Comparison of ENCODE assay signal across 15 cellular contexts in the genomic region with DNA sequence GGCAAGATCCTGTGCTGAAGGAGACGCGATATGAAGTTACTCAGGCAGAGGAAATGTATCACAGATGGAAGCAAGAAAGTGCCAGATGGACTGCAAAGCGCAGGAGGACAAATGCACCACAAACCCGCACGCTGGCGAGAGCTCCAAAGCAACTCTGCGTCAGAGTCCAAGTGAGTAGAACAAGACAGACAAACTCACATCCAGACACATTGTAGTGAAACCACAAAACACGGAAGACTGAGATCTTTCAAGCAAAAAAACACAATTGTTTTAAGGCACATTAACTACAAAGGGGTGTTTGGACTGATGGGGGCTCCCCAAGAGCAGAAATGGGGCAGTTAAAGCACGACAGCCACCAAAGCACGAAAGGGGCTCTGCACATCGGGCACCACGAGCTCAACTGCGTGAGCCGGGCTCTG. TPM values are rescaled to one million over a fixed set of nuclear protein-coding genes. Genes with fewer than 3 reads are reported as not detected.
DNase-seq lines count a peak whose midpoint lies in the region; ATAC-seq and TF ChIP-seq lines count a peak whose summit lies in the region.
"Had no signal": no experiment of that assay in that cellular context is flagged by ENCODE, and none has a peak within 500 bp of the region (broad histone marks: within the 10 kb centered on the region; RNA-seq: fewer than 3 reads in every experiment).

No MANE protein-coding gene starts in this region.

- peak overlapping the region; percentile 63 for H3K4me2 ChIP-seq in smooth muscle cell

- peaks cover 77% of the 10 kb centered on the region for H3K27me3 Mint-ChIP-seq in activated T-cell treated with anti-CD3 and anti-CD28 coated beads, Interleukin-2, amount 50 U/mL, for 72 hours (ENCODE audit: low read depth)
- peaks cover 66% of the 10 kb centered on the region for H3K27me3 Mint-ChIP-seq in activated T-cell treated with anti-CD3 and anti-CD28 coated beads, Interleukin-2, amount 50 U/mL, for 24 hours
- H3K27me3 Mint-ChIP-seq in activated CD8-positive, alpha-beta T cell treated with anti-CD3 and anti-CD28 coated beads, Interleukin-2, amount 10 ng/mL, durations not matched to agents 7 days and 5 days (ENCODE audit: low read depth): peaks cover 50% of the 10 kb centered on the region
- H3K27me3 Mint-ChIP-seq in stimulated activated naive B cell treated with anti-CD40 and anti-IgM and Interleukin-4, amounts not matched to agents 10 μg/mL and 1 μg/mL and 100 μg/mL, for 72 hours: peaks cover 66 to 79% of the 10 kb centered on the region in 2 donors

- H3K4me1 ChIP-seq in heart left ventricle: peaks cover 0 to 16% (median 0%) of the 10 kb centered on the region in 12 donors
- H3K4me1 ChIP-seq in smooth muscle cell (ENCODE audit: low read depth): peaks cover 14% of the 10 kb centered on the region
- H3K4me1 ChIP-seq in tibial nerve: peaks cover 0 to 3% (median 0%) of the 10 kb centered on the region in 4 donors

- peaks cover 33% of the 10 kb centered on the region for H3K4me1 Mint-ChIP-seq in activated T-cell treated with anti-CD3 and anti-CD28 coated beads, Interleukin-2, amount 50 U/mL, for 72 hours (ENCODE audit: low read depth)
- peaks cover 19% of the 10 kb centered on the region for H3K4me1 Mint-ChIP-seq in activated T-cell treated with anti-CD3 and anti-CD28 coated beads, Interleukin-2, amount 50 U/mL, for 24 hours (ENCODE audit: low read depth)
- H3K4me1 Mint-ChIP-seq in activated CD8-positive, alpha-beta T cell treated with anti-CD3 and anti-CD28 coated beads, Interleukin-2, amount 10 ng/mL, durations not matched to agents 7 days and 5 days (ENCODE audit: low read depth): peaks cover 41% of the 10 kb centered on the region
- H3K4me1 Mint-ChIP-seq in stimulated activated naive B cell treated with anti-CD40 and anti-IgM and Interleukin-4, amounts not matched to agents 10 μg/mL and 1 μg/mL and 100 μg/mL, for 72 hours: peaks cover 2 to 10% of the 10 kb centered on the region in 2 donors

- peak overlapping the region; percentile 23 to 42 for H3K4me3 Mint-ChIP-seq in activated T-cell treated with anti-CD3 and anti-CD28 coated beads, Interleukin-2, amount 50 U/mL, for 72 hours
- H3K4me3 Mint-ChIP-seq in activated T-cell treated with anti-CD3 and anti-CD28 coated beads, Interleukin-2, amount 50 U/mL, for 24 hours: no peak overlapping the region
- H3K4me3 Mint-ChIP-seq in activated CD8-positive, alpha-beta T cell treated with anti-CD3 and anti-CD28 coated beads, Interleukin-2, amount 10 ng/mL, durations not matched to agents 7 days and 5 days: peak overlapping the region; percentile 7
- H3K4me3 Mint-ChIP-seq in stimulated activated naive B cell treated with anti-CD40 and anti-IgM and Interleukin-4, amounts not matched to agents 10 μg/mL and 1 μg/mL and 100 μg/mL, for 72 hours: no peak overlapping the region
- H3K4me3 Mint-ChIP-seq: activated CD4-positive, alpha-beta T cell treated with anti-CD3 and anti-CD28 coated beads, Interleukin-2, amount 10 ng/mL, durations not matched to agents 7 days and 5 days had no signal

- H3K79me2 ChIP-seq in smooth muscle cell (ENCODE audit: low read depth): no peaks in the 10 kb centered on the region

- peak overlapping the region; percentile 40 for H3K9ac ChIP-seq in smooth muscle cell (ENCODE audit: low read depth)

- peaks cover 3 to 5% of the 10 kb centered on the region in 2 donors for H3K36me3 Mint-ChIP-seq in activated T-cell treated with anti-CD3 and anti-CD28 coated beads, Interleukin-2, amount 50 U/mL, for 72 hours (ENCODE audit: insufficient read depth in 2 of 2)
- H3K36me3 Mint-ChIP-seq in activated T-cell treated with anti-CD3 and anti-CD28 coated beads, Interleukin-2, amount 50 U/mL, for 24 hours (ENCODE audit: low read depth): no peaks in the 10 kb centered on the region
- H3K36me3 Mint-ChIP-seq in activated CD8-positive, alpha-beta T cell treated with anti-CD3 and anti-CD28 coated beads, Interleukin-2, amount 10 ng/mL, durations not matched to agents 7 days and 5 days (ENCODE audit: low read depth): peaks cover 3% of the 10 kb centered on the region
- no peaks in the 10 kb centered on the region for H3K36me3 Mint-ChIP-seq in stimulated activated naive B cell treated with anti-CD40 and anti-IgM and Interleukin-4, amounts not matched to agents 10 μg/mL and 1 μg/mL and 100 μg/mL, for 72 hours

- TF ChIP-seq EP300 in tibial nerve (IDR thresholded peaks at IDR 0.05): no peak

- peaks cover 0 to 2% of the 10 kb centered on the region in 2 donors for H3K9me3 Mint-ChIP-seq in activated T-cell treated with anti-CD3 and anti-CD28 coated beads, Interleukin-2, amount 50 U/mL, for 72 hours
- no peaks in the 10 kb centered on the region for H3K9me3 Mint-ChIP-seq in activated T-cell treated with anti-CD3 and anti-CD28 coated beads, Interleukin-2, amount 50 U/mL, for 24 hours
- H3K9me3 Mint-ChIP-seq in activated CD8-positive, alpha-beta T cell treated with anti-CD3 and anti-CD28 coated beads, Interleukin-2, amount 10 ng/mL, durations not matched to agents 7 days and 5 days (ENCODE audit: insufficient read depth): no peaks in the 10 kb centered on the region
- H3K9me3 Mint-ChIP-seq in stimulated activated naive B cell treated with anti-CD40 and anti-IgM and Interleukin-4, amounts not matched to agents 10 μg/mL and 1 μg/mL and 100 μg/mL, for 72 hours: peaks cover 4 to 7% of the 10 kb centered on the region in 2 donors

- WGBS in heart left ventricle, 4 donors: 64 to 72% (median 68%) methylated on average over 14 of the region's 14 CpGs
- 66% methylated on average over 14 of the region's 14 CpGs for WGBS in smooth muscle cell (ENCODE audit: low lambda C conversion rate)
- WGBS in tibial nerve, 2 donors: 56 to 61% methylated on average over 14 of the region's 14 CpGs

- H3K27me3 ChIP-seq in heart left ventricle (peaks cover 0 to 19% (median 0%) of the 10 kb centered on the region in 9 donors), smooth muscle cell (ENCODE audit: low read depth) (no peaks in the 10 kb centered on the region), tibial nerve (peaks cover 0 to 9% of the 10 kb centered on the region in 2 donors)
- H3K27me3 ChIP-seq: vagina had no signal

- TF ChIP-seq CTCF in heart left ventricle (IDR thresholded peaks at IDR 0.05) (no peak), smooth muscle cell (IDR thresholded peaks at IDR 0.05; ENCODE audit: borderline replicate concordance, insufficient read depth, poor library complexity, severe bottlenecking) (no peak), tibial nerve (IDR thresholded peaks at IDR 0.05) (no peak)

- ATAC-seq in activated T-cell treated with anti-CD3 and anti-CD28 coated beads, Interleukin-2, amount 50 U/mL, for 72 hours (replicated peaks in 1 of 2): peak; percentile 58 to 64
- ATAC-seq in activated CD8-positive, alpha-beta T cell treated with anti-CD3 and anti-CD28 coated beads, Interleukin-2, amount 10 ng/mL, durations not matched to agents 7 days and 5 days: peak; percentile 67
- peak; percentile 61 to 91 (median 72) for ATAC-seq in heart left ventricle
- ATAC-seq in stimulated activated naive B cell treated with anti-CD40 and anti-IgM and Interleukin-4, amounts not matched to agents 10 μg/mL and 1 μg/mL and 100 μg/mL, for 72 hours (replicated peaks): no peak

- H3K9me3 ChIP-seq in heart left ventricle: peaks cover 0 to 6% (median 0%) of the 10 kb centered on the region in 12 donors
- H3K9me3 ChIP-seq in smooth muscle cell (replicated peaks; ENCODE audit: low read depth): no peaks in the 10 kb centered on the region
- peaks cover 0 to 5% (median 0%) of the 10 kb centered on the region in 4 donors for H3K9me3 ChIP-seq in tibial nerve
- H3K9me3 ChIP-seq: neutrophil, vagina had no signal

- no peaks in the 10 kb centered on the region for H4K20me1 ChIP-seq in smooth muscle cell (ENCODE audit: low read depth)

- peak in 1 of 2 donors; percentile 24 for DNase-seq in activated T-cell treated with anti-CD3 and anti-CD28 coated beads, Interleukin-2, amount 50 U/mL, for 72 hours
- DNase-seq in activated T-cell treated with anti-CD3 and anti-CD28 coated beads, Interleukin-2, amount 50 U/mL, for 24 hours: no peak
- peak; percentile 41 for DNase-seq in activated CD8-positive, alpha-beta T cell treated with anti-CD3 and anti-CD28 coated beads, Interleukin-2, amount 10 ng/mL, durations not matched to agents 7 days and 5 days
- DNase-seq in heart left ventricle: peak in 3 of 5 donors; percentile 60 to 72 (median 67)
- DNase-seq in smooth muscle cell (lab: John Stamatoyannopoulos, UW; ENCODE audit: unreplicated experiment): no peak
- DNase-seq in tibial nerve (ENCODE audit: low spot score in 2 of 2): no peak
- no peak for DNase-seq in NCI-H128 (lab: John Stamatoyannopoulos, UW; ENCODE audit: unreplicated experiment)
- no peak for DNase-seq in stimulated activated naive B cell treated with anti-CD40 and anti-IgM and Interleukin-4, amounts not matched to agents 10 μg/mL and 1 μg/mL and 100 μg/mL, for 72 hours
- DNase-seq: activated CD4-positive, alpha-beta T cell treated with anti-CD3 and anti-CD28 coated beads, Interleukin-2, amount 10 ng/mL, durations not matched to agents 7 days and 5 days; dermis blood vessel endothelial cell; EL; NCI-H187 treated with DMSO at 0.1 percent for 48 hours; SW 1271 had no signal

- peaks cover 16% of the 10 kb centered on the region for H3F3A ChIP-seq in smooth muscle cell (ENCODE audit: low read depth)

- CTCF ChIA-PET in activated CD8-positive, alpha-beta T cell treated with anti-CD3 and anti-CD28 coated beads, Interleukin-2, amount 10 ng/mL, durations not matched to agents 7 days and 5 days (lab: Charles Lee): interaction anchor here (0.7 to 1.3 kb wide), 6 partner anchors 16 to 198 kb away, joined by 3 to 6 read pairs (median 4); no protein-coding TSS in a partner anchor

- no peaks in the 10 kb centered on the region for H3K36me3 ChIP-seq in heart left ventricle
- no peaks in the 10 kb centered on the region for H3K36me3 ChIP-seq in smooth muscle cell (ENCODE audit: low read depth)
- H3K36me3 ChIP-seq in tibial nerve: no peaks in the 10 kb centered on the region
- H3K36me3 ChIP-seq: neutrophil, vagina had no signal

- intact Hi-C loops in heart left ventricle (cut with DNase I): no loop called here

- H3K4me3 ChIP-seq in heart left ventricle (peak overlapping the region in 1 of 12 donors; percentile 12), smooth muscle cell (no peak overlapping the region), tibial nerve (no peak overlapping the region)
- H3K4me3 ChIP-seq: vagina had no signal

- peak overlapping the region in 3 of 12 donors; percentile 34 to 39 (median 39) for H3K27ac ChIP-seq in heart left ventricle
- H3K27ac ChIP-seq in smooth muscle cell (ENCODE audit: low read depth): peak overlapping the region; percentile 72
- no peak overlapping the region for H3K27ac ChIP-seq in tibial nerve
- H3K27ac ChIP-seq: neutrophil, vagina had no signal

- no peak overlapping the region for H3K27ac Mint-ChIP-seq in activated T-cell treated with anti-CD3 and anti-CD28 coated beads, Interleukin-2, amount 50 U/mL, for 72 hours
- H3K27ac Mint-ChIP-seq in activated T-cell treated with anti-CD3 and anti-CD28 coated beads, Interleukin-2, amount 50 U/mL, for 24 hours: no peak overlapping the region
- H3K27ac Mint-ChIP-seq in activated CD8-positive, alpha-beta T cell treated with anti-CD3 and anti-CD28 coated beads, Interleukin-2, amount 10 ng/mL, durations not matched to agents 7 days and 5 days: no peak overlapping the region
- no peak overlapping the region for H3K27ac Mint-ChIP-seq in stimulated activated naive B cell treated with anti-CD40 and anti-IgM and Interleukin-4, amounts not matched to agents 10 μg/mL and 1 μg/mL and 100 μg/mL, for 72 hours
- H3K27ac Mint-ChIP-seq: activated CD4-positive, alpha-beta T cell treated with anti-CD3 and anti-CD28 coated beads, Interleukin-2, amount 10 ng/mL, durations not matched to agents 7 days and 5 days had no signal

- no peak for TF ChIP-seq POLR2A in heart left ventricle (IDR thresholded peaks at IDR 0.05)
- no peak for TF ChIP-seq POLR2A in tibial nerve (IDR thresholded peaks at IDR 0.05)

- POLR2A ChIA-PET in activated CD8-positive, alpha-beta T cell treated with anti-CD3 and anti-CD28 coated beads, Interleukin-2, amount 10 ng/mL, durations not matched to agents 7 days and 5 days (lab: Charles Lee): no interaction called here

- H2AFZ ChIP-seq in smooth muscle cell (ENCODE audit: low read depth): peak overlapping the region; percentile 68

RNA-seq across cellular contexts. Expression of gene NKD2, which starts 39.2 kb away (rescaled TPM):
- total RNA-seq in activated T-cell treated with anti-CD3 and anti-CD28 coated beads, Interleukin-2, amount 50 U/mL, for 72 hours: 10 to 100 TPM; 18.7 to 25.0 TPM
- total RNA-seq in activated CD8-positive, alpha-beta T cell treated with anti-CD3 and anti-CD28 coated beads, Interleukin-2, amount 10 ng/mL, durations not matched to agents 7 days and 5 days: 1 to 10 TPM; 1.3 to 3.2 TPM
- 1 to 10 TPM in 6 of 9 donors, under 1 TPM in 3; 0.56 to 3.9 (median 1.6) TPM for total RNA-seq in heart left ventricle
- 1 to 10 TPM; 2.6 to 6.6 TPM for polyA plus RNA-seq in heart left ventricle
- 31.2 and 32.5 TPM in 2 replicates for total RNA-seq in smooth muscle cell
- polyA plus RNA-seq in smooth muscle cell: 105 and 122 TPM in 2 replicates
- 1 to 10 TPM in 1 of 4 donors, under 1 TPM in 1, not detected in 2; 0.60 to 4.7 TPM for total RNA-seq in tibial nerve

Comparison
In these comparisons a context has a peak if more than half of its experiments do, and no peak if none do; other contexts are left out.
1. H3K4me3 Mint-ChIP-seq: peak in activated T-cell treated with anti-CD3 and anti-CD28 coated beads, Interleukin-2, amount 50 U/mL, for 72 hours (2 of 2) and activated CD8-positive, alpha-beta T cell treated with anti-CD3 and anti-CD28 coated beads, Interleukin-2, amount 10 ng/mL, durations not matched to agents 7 days and 5 days (single experiment); none in activated T-cell treated with anti-CD3 and anti-CD28 coated beads, Interleukin-2, amount 50 U/mL, for 24 hours (single experiment) and stimulated activated naive B cell treated with anti-CD40 and anti-IgM and Interleukin-4, amounts not matched to agents 10 μg/mL and 1 μg/mL and 100 μg/mL, for 72 hours (0 of 2).
2. ATAC-seq: peak in activated T-cell treated with anti-CD3 and anti-CD28 coated beads, Interleukin-2, amount 50 U/mL, for 72 hours (2 of 2), activated CD8-positive, alpha-beta T cell treated with anti-CD3 and anti-CD28 coated beads, Interleukin-2, amount 10 ng/mL, durations not matched to agents 7 days and 5 days (single experiment) and heart left ventricle (4 of 4); none in stimulated activated naive B cell treated with anti-CD40 and anti-IgM and Interleukin-4, amounts not matched to agents 10 μg/mL and 1 μg/mL and 100 μg/mL, for 72 hours (0 of 2).
3. DNase-seq: peak in activated CD8-positive, alpha-beta T cell treated with anti-CD3 and anti-CD28 coated beads, Interleukin-2, amount 10 ng/mL, durations not matched to agents 7 days and 5 days (single experiment) and heart left ventricle (3 of 5); none in activated T-cell treated with anti-CD3 and anti-CD28 coated beads, Interleukin-2, amount 50 U/mL, for 24 hours (single experiment), smooth muscle cell (single experiment), tibial nerve (0 of 2), NCI-H128 (single experiment) and stimulated activated naive B cell treated with anti-CD40 and anti-IgM and Interleukin-4, amounts not matched to agents 10 μg/mL and 1 μg/mL and 100 μg/mL, for 72 hours (single experiment).